Comparison of ENCODE assay signal across 1 cellular context in genomic region chr19:33143897-33144405, GRCh38.
TF ChIP-seq lines count a peak whose summit lies in the region.

No MANE protein-coding gene starts in this region.

TF ChIP-seq in HepG2, 621 proteins besides CTCF, POLR2A, EP300 and RAD21 (continued from another document and continues in another):
- no peak for TF ChIP-seq MLXIP (CRISPR knock-in tag; IDR thresholded peaks at IDR 0.05; ENCODE audit: borderline replicate concordance)
- TF ChIP-seq ATF7-NPFF (CRISPR knock-in tag; IDR thresholded peaks at IDR 0.05; ENCODE audit: low read depth) = no peak
- peak; percentile 79 for TF ChIP-seq ELF1 (CRISPR knock-in tag; IDR thresholded peaks at IDR 0.05)
- TF ChIP-seq HIVEP1 (CRISPR knock-in tag; IDR thresholded peaks at IDR 0.05) = peak; percentile 64
- TF ChIP-seq HMGXB4 (CRISPR knock-in tag; IDR thresholded peaks at IDR 0.05; ENCODE audit: borderline replicate concordance in 1 of 2, low read depth in 1 of 2) = peak; percentile 84 to 92; a peak in 3 of 4 replicates
- TF ChIP-seq SIN3B (IDR thresholded peaks at IDR 0.05; ENCODE audit: low read length) = no peak
- TF ChIP-seq MATR3 (CRISPR knock-in tag; IDR thresholded peaks at IDR 0.05) = no peak
- TF ChIP-seq JUND (CRISPR knock-in tag; IDR thresholded peaks at IDR 0.05) = no peak
- TF ChIP-seq ZNF781 (CRISPR knock-in tag; IDR thresholded peaks at IDR 0.05; ENCODE audit: borderline replicate concordance, not compliant biosample characterization) = no peak
- no peak for TF ChIP-seq KDM1A (CRISPR knock-in tag; IDR thresholded peaks at IDR 0.05)
- TF ChIP-seq ZNF432 (CRISPR knock-in tag; IDR thresholded peaks at IDR 0.05; ENCODE audit: borderline replicate concordance) = no peak
- no peak for TF ChIP-seq SMARCC2 (IDR thresholded peaks at IDR 0.05)
- TF ChIP-seq SP4 (CRISPR knock-in tag; IDR thresholded peaks at IDR 0.05) = no peak
- TF ChIP-seq ZMAT5 (CRISPR knock-in tag; IDR thresholded peaks at IDR 0.05; ENCODE audit: borderline replicate concordance, low read depth) = no peak
- TF ChIP-seq MIER3 (CRISPR knock-in tag; IDR thresholded peaks at IDR 0.05; ENCODE audit: borderline replicate concordance) = no peak
- no peak for TF ChIP-seq TRIM22 (IDR thresholded peaks at IDR 0.05)
- TF ChIP-seq RBM39 (IDR thresholded peaks at IDR 0.05; ENCODE audit: low read depth, low read length, poor library complexity, severe bottlenecking) = peak; percentile 52
- TF ChIP-seq SMAD3 (CRISPR knock-in tag; IDR thresholded peaks at IDR 0.05) = 0 out of 2 replicates have a peak, but pooled peaks have one; percentile 21
- TF ChIP-seq ATF1 (CRISPR knock-in tag; IDR thresholded peaks at IDR 0.05) = no peak
- TF ChIP-seq ZNF607 (CRISPR knock-in tag; IDR thresholded peaks at IDR 0.05; ENCODE audit: borderline replicate concordance) = 0 out of 2 replicates have a peak, but pooled peaks have one; percentile 32
- no peak for TF ChIP-seq ARNTL (CRISPR knock-in tag; IDR thresholded peaks at IDR 0.05)
- TF ChIP-seq MTA3 (CRISPR knock-in tag; IDR thresholded peaks at IDR 0.05) = no peak
- no peak for TF ChIP-seq KMT2B (CRISPR knock-in tag; IDR thresholded peaks at IDR 0.05)
- peak; percentile 39; the same call in 1 of the 2 replicates for TF ChIP-seq ARNT2 (CRISPR knock-in tag; IDR thresholded peaks at IDR 0.05; ENCODE audit: low read depth)
- no peak for TF ChIP-seq ZNF558 (CRISPR knock-in tag; IDR thresholded peaks at IDR 0.05; ENCODE audit: borderline replicate concordance)
- no peak for TF ChIP-seq ZSCAN21 (CRISPR knock-in tag; IDR thresholded peaks at IDR 0.05; ENCODE audit: borderline replicate concordance)
- peak; percentile 42; the same call in 1 of the 2 replicates for TF ChIP-seq KDM5B (CRISPR knock-in tag; IDR thresholded peaks at IDR 0.05; ENCODE audit: borderline replicate concordance)
- TF ChIP-seq HNF4G (IDR thresholded peaks at IDR 0.05; ENCODE audit: borderline replicate concordance, low read depth, low read length) = no peak
- TF ChIP-seq HNF4G (CRISPR knock-in tag; IDR thresholded peaks at IDR 0.05; ENCODE audit: borderline replicate concordance, low read depth) = no peak
- no peak for TF ChIP-seq HMGXB3 (CRISPR knock-in tag; IDR thresholded peaks at IDR 0.05; ENCODE audit: borderline replicate concordance)
- TF ChIP-seq ZBED4 (CRISPR knock-in tag; IDR thresholded peaks at IDR 0.05; ENCODE audit: borderline replicate concordance) = 0 out of 2 replicates have a peak, but pooled peaks have one; percentile 34
- no peak for TF ChIP-seq NKX3-1 (CRISPR knock-in tag; IDR thresholded peaks at IDR 0.05)
- no peak for TF ChIP-seq ZNF296 (CRISPR knock-in tag; conservative IDR thresholded peaks at IDR 0.05)
- 0 out of 2 replicates have a peak, but pooled peaks have one; percentile 40 for TF ChIP-seq ZNF225 (CRISPR knock-in tag; IDR thresholded peaks at IDR 0.05)
- TF ChIP-seq ZNF562 (CRISPR knock-in tag; IDR thresholded peaks at IDR 0.05; ENCODE audit: borderline replicate concordance) = no peak
- TF ChIP-seq ZNF407 (CRISPR knock-in tag; IDR thresholded peaks at IDR 0.05; ENCODE audit: not compliant biosample characterization) = no peak
